8 cellular contexts compared by ENCODE assay signal in genomic region chr7:150324366-150324961, GRCh38. TPM values are rescaled to one million over a fixed set of nuclear protein-coding genes. Genes with fewer than 3 reads are reported as not detected.
DNase-seq lines count a peak whose midpoint lies in the region; ATAC-seq and TF ChIP-seq lines count a peak whose summit lies in the region.

No MANE protein-coding gene starts in this region.

- TF ChIP-seq EP300 in esophagus muscularis mucosa (IDR thresholded peaks at IDR 0.05): no peak

- peak; percentile 42 for DNase-seq in DMS 273 (lab: John Stamatoyannopoulos, UW; ENCODE audit: unreplicated experiment)
- no peak for DNase-seq in DMS 273 treated with DMSO at 0.1 percent for 48 hours (lab: John Stamatoyannopoulos, UW)
- DNase-seq in Panc1 (ENCODE audit: low read depth, low spot score): no peak
- no peak for DNase-seq in esophagus muscularis mucosa (ENCODE audit: extremely low spot score)
- no peak for DNase-seq in psoas muscle
- no peak for DNase-seq in 8988T

- peak overlapping the region; percentile 92 for H3K27ac ChIP-seq in Panc1 (ENCODE audit: low read length)
- H3K27ac ChIP-seq in esophagus muscularis mucosa (replicated peaks in 1 of 4): peak overlapping the region; percentile 85 to 91 (median 88)
- no peak overlapping the region for H3K27ac ChIP-seq in psoas muscle

- H3K36me3 ChIP-seq in Panc1 (ENCODE audit: control insufficient read depth, insufficient read depth, low read length): no peaks in the 10 kb centered on the region
- peaks cover 0 to 41% (median 13%) of the 10 kb centered on the region in 4 donors for H3K36me3 ChIP-seq in esophagus muscularis mucosa
- peaks cover 0 to 3% of the 10 kb centered on the region in 2 donors for H3K36me3 ChIP-seq in psoas muscle (ENCODE audit: insufficient read depth in 1 of 2, low read depth in 1 of 2)

- no TSS peak for BruUV-seq in Panc1 (replicated peaks; lab: Mats Ljungman, UMichigan)

- CTCF ChIA-PET in Panc1 (lab: Charles Lee): no interaction called here

- POLR2A ChIA-PET in Panc1 (lab: Charles Lee): interaction anchor here (0.6 kb wide), 1 partner anchor 294 kb away, joined by 6 read pairs; no protein-coding TSS in a partner anchor

- no peaks in the 10 kb centered on the region for H3K27me3 ChIP-seq in Panc1 (ENCODE audit: control insufficient read depth, insufficient read depth, low read length)
- H3K27me3 ChIP-seq in esophagus muscularis mucosa: no peaks in the 10 kb centered on the region
- peaks cover 0 to 5% (median 3%) of the 10 kb centered on the region in 3 donors for H3K27me3 ChIP-seq in psoas muscle (ENCODE audit: insufficient read depth in 3 of 3, low read length in 2 of 3)

- WGBS in esophagus muscularis mucosa: 76% methylated on average over 12 of the region's 12 CpGs
- WGBS in psoas muscle, 3 donors: 72 to 78% (median 72%) methylated on average over 12 of the region's 12 CpGs

- no peak for TF ChIP-seq POLR2A in esophagus muscularis mucosa (IDR thresholded peaks at IDR 0.05; ENCODE audit: low read depth)

- ATAC-seq in Panc1 (peak; percentile 37), psoas muscle (no peak), GM21360 (IDR thresholded peaks at IDR 0.05; ENCODE audit: unreplicated experiment) (no peak), HG02981 (IDR thresholded peaks at IDR 0.05; ENCODE audit: unreplicated experiment) (no peak)

- in situ Hi-C loops in Panc1 (cut with HindIII; ENCODE audit: low pct_unique_long_range_greater_than_20kb, low sequenced_read_pairs): no loop called here

- TF ChIP-seq CTCF in Panc1 (IDR thresholded peaks at IDR 0.05) (no peak), esophagus muscularis mucosa (IDR thresholded peaks at IDR 0.05) (no peak), psoas muscle (IDR thresholded peaks at IDR 0.05) (no peak)

- H3K9me3 ChIP-seq in Panc1 (ENCODE audit: control insufficient read depth, insufficient read depth, low read depth, low read length) (no peaks in the 10 kb centered on the region), esophagus muscularis mucosa (no peaks in the 10 kb centered on the region), psoas muscle (no peaks in the 10 kb centered on the region)

- intact Hi-C loops in Panc1 (cut with micrococcal nuclease; ENCODE audit: unreplicated experiment): no loop called here
- intact Hi-C loops in esophagus muscularis mucosa (cut with DNase I): no loop called here
- intact Hi-C loops in psoas muscle (cut with DNase I): no loop called here

- peak overlapping the region; percentile 57 to 80 for H3K4me3 ChIP-seq in Panc1 (ENCODE audit: low read depth in 2 of 2, low read length in 2 of 2)
- peak overlapping the region; percentile 80 to 97 (median 88) for H3K4me3 ChIP-seq in esophagus muscularis mucosa
- H3K4me3 ChIP-seq in psoas muscle: peak overlapping the region; percentile 78

- H3K4me1 ChIP-seq in Panc1 (ENCODE audit: control insufficient read depth, insufficient read depth, low read length): peaks cover 26% of the 10 kb centered on the region
- peaks cover 0 to 34% (median 29%) of the 10 kb centered on the region in 4 donors for H3K4me1 ChIP-seq in esophagus muscularis mucosa
- H3K4me1 ChIP-seq in psoas muscle: no peaks in the 10 kb centered on the region

RNA-seq across cellular contexts. Expression of gene ACTR3C, which starts 1.1 kb away (rescaled TPM):
- total RNA-seq in Panc1 (2021; ENCODE audit: unreplicated experiment) (6.5 TPM), esophagus muscularis mucosa (10 to 100 TPM in 1 of 4 donors, 1 to 10 TPM in 3; 4.3 to 10.1 (median 4.8) TPM), psoas muscle (1 to 10 TPM in 3 of 4 donors, under 1 TPM in 1; 0.71 to 3.3 (median 3.0) TPM)
- polyA plus RNA-seq in Panc1 (2012; ENCODE audit: insufficient read length): 2.8 TPM
- polyA plus RNA-seq in psoas muscle: 1 to 10 TPM; 1.3 to 3.7 (median 1.4) TPM

RNA-seq across cellular contexts. Expression of gene LRRC61, which starts 1.3 kb away (rescaled TPM):
- total RNA-seq in Panc1 (2021; ENCODE audit: unreplicated experiment) (13.8 TPM), esophagus muscularis mucosa (10 to 100 TPM in 2 of 4 donors, 1 to 10 TPM in 2; 7.9 to 16.5 (median 12.4) TPM), psoas muscle (1 to 10 TPM in 3 of 4 donors, under 1 TPM in 1; 0.88 to 4.4 (median 2.6) TPM)
- polyA plus RNA-seq in Panc1 (2012; ENCODE audit: insufficient read length): 24.0 TPM
- 1 to 10 TPM; 2.0 to 3.8 (median 3.3) TPM for polyA plus RNA-seq in psoas muscle

RNA-seq across cellular contexts. Expression of gene RARRES2, which starts 17.0 kb away (rescaled TPM):
- total RNA-seq in Panc1 (2021; ENCODE audit: unreplicated experiment): 1.1 TPM
- polyA plus RNA-seq in Panc1 (2012; ENCODE audit: insufficient read length): not detected
- 100 to 1,000 TPM; 143 to 193 (median 173) TPM for total RNA-seq in esophagus muscularis mucosa
- 10 to 100 TPM in 2 of 4 donors, 1 to 10 TPM in 2; 4.1 to 17.9 (median 8.7) TPM for total RNA-seq in psoas muscle
- polyA plus RNA-seq in psoas muscle: 1 to 10 TPM; 6.3 to 7.7 (median 7.3) TPM

RNA-seq across cellular contexts. Expression of gene REPIN1, which starts 44.2 kb away (rescaled TPM):
- total RNA-seq in Panc1 (2021; ENCODE audit: unreplicated experiment) (209 TPM), esophagus muscularis mucosa (100 to 1,000 TPM in 2 of 4 donors, 10 to 100 TPM in 2; 66.8 to 143 (median 97.7) TPM), psoas muscle (100 to 1,000 TPM; 112 to 212 (median 137) TPM)
- polyA plus RNA-seq in Panc1 (2012; ENCODE audit: insufficient read length): 158 TPM
- 100 to 1,000 TPM in 1 of 3 donors, 10 to 100 TPM in 2; 80.2 to 133 (median 83.2) TPM for polyA plus RNA-seq in psoas muscle

RNA-seq across cellular contexts. Expression of gene ZNF775, which starts 54.7 kb away (rescaled TPM):
- total RNA-seq in Panc1 (2021; ENCODE audit: unreplicated experiment): 14.7 TPM
- polyA plus RNA-seq in Panc1 (2012; ENCODE audit: insufficient read length): 14.8 TPM
- 10 to 100 TPM in 3 of 4 donors, 1 to 10 TPM in 1; 6.6 to 19.8 (median 15.0) TPM for total RNA-seq in esophagus muscularis mucosa
- total RNA-seq in psoas muscle: 1 to 10 TPM; 1.6 to 3.2 (median 2.8) TPM
- polyA plus RNA-seq in psoas muscle: 1 to 10 TPM; 2.6 to 3.8 (median 3.7) TPM

Comparison
In these comparisons a context has a peak if more than half of its experiments do, and no peak if none do; other contexts are left out.
1. RNA of gene RARRES2, which starts 17.0 kb away (total RNA-seq): 143 to 193 TPM in esophagus muscularis mucosa; 4.1 to 17.9 TPM in psoas muscle and 1.1 TPM in Panc1 (single experiment); every median in the first group is over 4 times any median in the second.
2. Peak in every context shown above with its lines, with median percentiles within 50 percentile points of each other: H3K4me3 ChIP-seq.